16 cellular contexts compared by ENCODE assay signal in the genomic region with DNA sequence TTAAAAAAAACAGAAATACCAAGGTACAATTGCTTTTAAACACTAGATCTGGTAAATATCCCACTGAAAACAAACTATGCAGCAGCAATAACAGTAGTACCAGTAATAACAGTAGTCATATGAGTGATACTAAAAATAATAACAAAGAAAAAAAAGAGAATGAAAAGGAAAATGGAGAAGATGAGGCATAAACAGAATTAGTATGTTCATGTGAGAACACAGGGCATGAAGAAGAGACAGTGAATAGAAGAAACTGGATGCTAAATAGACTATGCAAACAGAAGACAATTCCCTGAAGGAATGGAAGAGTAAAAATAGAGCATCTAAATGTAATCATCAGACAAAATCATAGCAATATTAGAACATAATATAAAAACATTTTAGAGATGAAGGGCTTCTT.
"Had no signal": no experiment of that assay in that cellular context is flagged by ENCODE, and none has a peak within 500 bp of the region (broad histone marks: within the 10 kb centered on the region; RNA-seq: fewer than 3 reads in every experiment).

No MANE protein-coding gene starts in this region.

- H3K4me1 ChIP-seq: adrenal gland had no signal

- H3K9me3 ChIP-seq: adrenal gland had no signal

- ATAC-seq: activated CD8-positive, alpha-beta memory T cell treated with anti-CD3 and anti-CD28 coated beads, Interleukin-2, amount 10 ng/mL, durations not matched to agents 7 days and 5 days; naive thymus-derived CD4-positive, alpha-beta T cell; stimulated activated naive B cell treated with anti-CD40 and anti-IgM and Interleukin-4, amounts not matched to agents 10 μg/mL and 1 μg/mL and 100 μg/mL, for 72 hours; T-cell had no signal

- H3K4me3 ChIP-seq: adrenal gland, lung had no signal

- H3K27me3 ChIP-seq: adrenal gland had no signal

- H3K36me3 ChIP-seq: adrenal gland had no signal

- DNase-seq: activated CD4-positive, alpha-beta memory T cell treated with anti-CD3 and anti-CD28 coated beads for 36 hours; activated CD8-positive, alpha-beta memory T cell treated with anti-CD3 and anti-CD28 coated beads, Interleukin-2, amount 10 ng/mL, durations not matched to agents 7 days and 5 days; activated effector memory CD4-positive, alpha-beta T cell treated with anti-CD3 and anti-CD28 coated beads, Interleukin-2, amount 50 U/mL, for 16 hours; activated T-cell treated with anti-CD3 and anti-CD28 coated beads, Interleukin-2, amount 50 U/mL, for 1 hour; adrenal gland; cortex of kidney; effector memory CD4-positive, alpha-beta T cell; foreskin melanocyte; head of caudate nucleus; naive thymus-derived CD4-positive, alpha-beta T cell; stimulated activated naive B cell treated with anti-CD40 and anti-IgM and Interleukin-4, amounts not matched to agents 10 μg/mL and 1 μg/mL and 100 μg/mL, for 72 hours; substantia nigra; T-cell; T-helper 9 cell; trophoblast cell had no signal
